ENCODE assay signal across 26 cellular contexts in genomic region chr22:39675907-39676306, GRCh38.
"Had no signal": no experiment of that assay in that cellular context is flagged by ENCODE, and none has a peak within 500 bp of the region (broad histone marks: within the 10 kb centered on the region; RNA-seq: fewer than 3 reads in every experiment).

No MANE protein-coding gene starts in this region.

- ATAC-seq: activated CD8-positive, alpha-beta T cell treated with anti-CD3 and anti-CD28 coated beads, Interleukin-2, amount 10 ng/mL, durations not matched to agents 7 days and 5 days; body of pancreas; SK-N-SH treated with all-trans-retinoic acid at 6 μM for 48 hours; WTC11 had no signal

- H3K27me3 ChIP-seq: body of pancreas, MG63, SJSA1 had no signal

- H3K36me3 ChIP-seq: MG63, SJSA1 had no signal

- H3K27ac Mint-ChIP-seq: activated CD8-positive, alpha-beta T cell treated with anti-CD3 and anti-CD28 coated beads, Interleukin-2, amount 10 ng/mL, durations not matched to agents 7 days and 5 days; T-helper 1 cell treated with Interleukin-12 subunit alpha and Interleukin-12 subunit beta and Interleukin-4 antibody, amounts not matched to agents 30 μg/mL and 1 μg/mL, for 36 hours had no signal

- H3K4me3 ChIP-seq: body of pancreas, MG63, SJSA1 had no signal

- DNase-seq: activated CD4-positive, alpha-beta T cell treated with anti-CD3 and anti-CD28 coated beads for 48 hours; activated CD4-positive, alpha-beta T cell treated with anti-CD3 and anti-CD28 coated beads, Interleukin-2, amount 50 U/mL, for 4 hours; activated CD4-positive, CD25-positive, alpha-beta regulatory T cell treated with anti-CD3 and anti-CD28 coated beads, Interleukin-2, amount 50 U/mL, for 72 hours; activated CD8-positive, alpha-beta memory T cell treated with anti-CD3 and anti-CD28 coated beads, Interleukin-2, amount 50 U/mL, for 48 hours; activated CD8-positive, alpha-beta T cell treated with anti-CD3 and anti-CD28 coated beads, Interleukin-2, amount 10 ng/mL, durations not matched to agents 7 days and 5 days; activated naive CD4-positive, alpha-beta T cell treated with anti-CD3 and anti-CD28 coated beads, Interleukin-2, amount 50 U/mL, for 16 hours; activated T-cell treated with anti-CD3 and anti-CD28 coated beads, Interleukin-2, amount 50 U/mL, for 1 hour; aorta; body of pancreas; central memory CD4-positive, alpha-beta T cell; MG63; NCI-H1105; NCI-H1436; NCI-H1694 treated with DMSO at 0.1 percent for 48 hours; NCI-H2029 treated with DMSO at 0.1 percent for 48 hours; NCI-H446; NCI-H526; NCI-H774; NK-92 treated with Interleukin-12 subunit alpha and Interleukin-12 subunit beta, amount 100 ng/mL, for 24 hours; SHP77; SW 1271; T-helper 9 cell had no signal

- H3K4me1 ChIP-seq: body of pancreas had no signal

- H3K4me3 Mint-ChIP-seq: activated CD8-positive, alpha-beta T cell treated with anti-CD3 and anti-CD28 coated beads, Interleukin-2, amount 10 ng/mL, durations not matched to agents 7 days and 5 days; T-helper 1 cell treated with Interleukin-12 subunit alpha and Interleukin-12 subunit beta and Interleukin-4 antibody, amounts not matched to agents 30 μg/mL and 1 μg/mL, for 36 hours; WTC11 had no signal

- H3K27ac ChIP-seq: body of pancreas, SJSA1 had no signal
